Comparison of ENCODE assay signal across 16 cellular contexts in genomic region chr17:17907469-17907868, GRCh38.
"Had no signal": no experiment of that assay in that cellular context is flagged by ENCODE, and none has a peak within 500 bp of the region (broad histone marks: within the 10 kb centered on the region; RNA-seq: fewer than 3 reads in every experiment).

No MANE protein-coding gene starts in this region.

- H3K4me1 Mint-ChIP-seq: central memory CD8-positive, alpha-beta T cell; immature natural killer cell had no signal

- H3K27me3 Mint-ChIP-seq: central memory CD8-positive, alpha-beta T cell; dendritic cell treated with granulocyte-macrophage colony-stimulating factor and Interleukin-4, amounts not matched to agents 40 ng/mL and 50 ng/mL, for 4 days; naive B cell had no signal

- DNase-seq: activated CD4-positive, CD25-positive, alpha-beta regulatory T cell treated with anti-CD3 and anti-CD28 coated beads, Interleukin-2, amount 50 U/mL, for 72 hours; anterior cingulate cortex; brain microvascular endothelial cell; effector memory CD4-positive, alpha-beta T cell; foreskin keratinocyte; immature natural killer cell; left colon; naive B cell; stimulated activated CD4-positive, alpha-beta T cell treated with anti-CD3 and anti-CD28 coated beads, Interleukin-1b, Interleukin-23, amount 100 ng/mL, for 48 hours; stomach; testis had no signal

- H3K27ac ChIP-seq: brain microvascular endothelial cell, foreskin keratinocyte, sigmoid colon, stomach, testis had no signal

- H3K4me3 Mint-ChIP-seq: activated T-helper 1 cell treated with anti-CD3 and anti-CD28 coated beads, Interleukin-12 subunit alpha, Interleukin-12 subunit beta, Interleukin-2, Interleukin-4 antibody, amounts not matched to agents 30 ng/mL and 10 ng/mL and 1 ng/mL, durations not matched to agents 14 hours and 24 hours and 36 hours; central memory CD8-positive, alpha-beta T cell; dendritic cell treated with granulocyte-macrophage colony-stimulating factor and Interleukin-4, amounts not matched to agents 40 ng/mL and 50 ng/mL, for 4 days; immature natural killer cell; naive B cell; T-helper 2 cell treated with Interferon-gamma antibody and Interleukin-4, amounts not matched to agents 5 μg/mL and 100 μg/mL, for 36 hours had no signal

- H3K27ac Mint-ChIP-seq: activated T-helper 1 cell treated with anti-CD3 and anti-CD28 coated beads, Interleukin-12 subunit alpha, Interleukin-12 subunit beta, Interleukin-2, Interleukin-4 antibody, amounts not matched to agents 30 ng/mL and 10 ng/mL and 1 ng/mL, durations not matched to agents 14 hours and 24 hours and 36 hours; immature natural killer cell; naive B cell; T-helper 2 cell treated with Interferon-gamma antibody and Interleukin-4, amounts not matched to agents 5 μg/mL and 100 μg/mL, for 36 hours had no signal

- H3K9me3 Mint-ChIP-seq: activated T-helper 1 cell treated with anti-CD3 and anti-CD28 coated beads, Interleukin-12 subunit alpha, Interleukin-12 subunit beta, Interleukin-2, Interleukin-4 antibody, amounts not matched to agents 30 ng/mL and 10 ng/mL and 1 ng/mL, durations not matched to agents 14 hours and 24 hours and 36 hours; central memory CD8-positive, alpha-beta T cell; dendritic cell treated with granulocyte-macrophage colony-stimulating factor and Interleukin-4, amounts not matched to agents 40 ng/mL and 50 ng/mL, for 4 days; immature natural killer cell; naive B cell; T-helper 2 cell treated with Interferon-gamma antibody and Interleukin-4, amounts not matched to agents 5 μg/mL and 100 μg/mL, for 36 hours had no signal

- ATAC-seq: foreskin keratinocyte, left colon had no signal
